Comparison of ENCODE assay signal across 8 cellular contexts in the genomic region with DNA sequence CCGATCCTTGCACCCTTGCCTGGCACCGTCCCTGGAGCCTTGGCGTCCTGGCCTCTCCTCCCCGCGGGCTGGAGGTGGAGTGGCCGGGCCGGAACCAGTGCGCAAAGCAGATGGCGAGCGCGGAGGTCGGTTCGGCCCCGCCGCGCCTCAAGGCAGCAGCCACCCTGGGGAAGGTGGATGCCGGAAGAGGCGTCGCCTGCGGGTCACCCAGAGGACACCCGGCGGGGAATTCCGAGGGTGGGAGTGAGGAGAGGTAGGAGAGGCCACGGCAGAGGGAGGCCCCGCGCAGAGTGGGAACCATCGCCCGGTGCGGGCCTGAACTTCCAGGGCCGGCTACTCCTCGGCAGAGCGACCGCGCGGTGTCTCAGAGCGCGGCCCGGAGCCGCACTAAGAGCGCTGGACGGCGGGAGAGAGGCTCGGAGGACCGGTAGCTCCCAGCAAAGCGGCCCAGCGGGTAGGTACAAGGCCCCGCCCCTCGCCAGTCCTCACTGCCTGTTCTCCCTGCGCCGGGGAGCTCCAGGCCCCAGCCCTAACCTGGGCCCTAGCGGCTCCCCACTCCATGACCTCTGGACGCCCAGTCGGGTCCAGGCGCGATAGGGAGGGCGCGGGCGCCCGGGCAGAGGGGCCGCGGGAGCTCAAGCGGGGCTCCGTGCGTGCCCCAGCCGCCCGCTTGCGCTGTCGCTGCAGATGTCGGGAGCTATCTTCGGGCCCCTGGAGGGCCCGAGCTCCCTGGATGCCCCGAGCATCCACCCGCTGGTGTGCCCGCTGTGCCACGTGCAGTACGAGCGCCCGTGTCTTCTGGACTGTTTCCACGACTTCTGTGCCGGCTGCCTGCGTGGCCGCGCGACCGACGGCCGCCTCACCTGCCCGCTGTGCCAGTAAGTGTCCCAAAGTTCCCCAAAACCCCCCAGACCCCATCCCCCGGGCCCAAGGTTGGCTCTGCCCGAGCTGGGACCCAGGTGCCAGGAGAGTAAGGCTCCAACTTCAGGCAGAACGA. TPM values are rescaled to one million over a fixed set of nuclear protein-coding genes. Genes with fewer than 3 reads are reported as not detected.
DNase-seq lines count a peak whose midpoint lies in the region; ATAC-seq lines count a peak whose summit lies in the region.

A gene with protein sequence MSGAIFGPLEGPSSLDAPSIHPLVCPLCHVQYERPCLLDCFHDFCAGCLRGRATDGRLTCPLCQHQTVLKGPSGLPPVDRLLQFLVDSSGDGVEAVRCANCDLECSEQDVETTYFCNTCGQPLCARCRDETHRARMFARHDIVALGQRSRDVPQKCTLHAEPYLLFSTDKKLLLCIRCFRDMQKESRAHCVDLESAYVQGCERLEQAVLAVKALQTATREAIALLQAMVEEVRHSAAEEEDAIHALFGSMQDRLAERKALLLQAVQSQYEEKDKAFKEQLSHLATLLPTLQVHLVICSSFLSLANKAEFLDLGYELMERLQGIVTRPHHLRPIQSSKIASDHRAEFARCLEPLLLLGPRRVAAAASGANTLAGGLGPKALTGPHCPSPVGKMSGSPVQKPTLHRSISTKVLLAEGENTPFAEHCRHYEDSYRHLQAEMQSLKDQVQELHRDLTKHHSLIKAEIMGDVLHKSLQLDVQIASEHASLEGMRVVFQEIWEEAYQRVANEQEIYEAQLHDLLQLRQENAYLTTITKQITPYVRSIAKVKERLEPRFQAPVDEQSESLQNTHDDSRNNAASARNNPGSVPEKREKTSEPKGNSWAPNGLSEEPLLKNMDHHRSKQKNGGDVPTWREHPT (plus strand): TSS at position 271 of the 997 bp plus-strand sequence. CDS start 417 bp downstream, at position 688.

- peak within 1 kb of the TSS in 1 of 2 experiments; percentile 41 for H3K4ac ChIP-seq in mesenchymal stem cell (ENCODE audit: low read depth in 1 of 2, low read length in 2 of 2)

- no peak within 1 kb of the TSS for H2BK120ac ChIP-seq in mesenchymal stem cell (ENCODE audit: low read depth, low read length)

- no peaks in the 10 kb centered on the region for H3K9me3 ChIP-seq in duodenal mucosa (ENCODE audit: control insufficient read depth in 1 of 2, low read length in 2 of 2)
- H3K9me3 ChIP-seq in mesenchymal stem cell (ENCODE audit: control insufficient read depth, low read length), result no peaks in the 10 kb centered on the region

- 29% methylated on average over 69 of the region's 91 CpGs for WGBS in mesenchymal stem cell

- H3K4me3 ChIP-seq in ACC112 (ENCODE audit: low read depth, low read length), result peak within 1 kb of the TSS; percentile 75
- H3K4me3 ChIP-seq in duodenal mucosa (ENCODE audit: low read depth in 1 of 2, low read length in 2 of 2), result peak within 1 kb of the TSS; percentile 66 to 80
- peak within 1 kb of the TSS; percentile 43 to 72 for H3K4me3 ChIP-seq in mesenchymal stem cell (ENCODE audit: insufficient read depth in 1 of 2, low read depth in 1 of 2, low read length in 2 of 2)

- peak within 1 kb of the TSS; percentile 48 for H4K91ac ChIP-seq in mesenchymal stem cell (ENCODE audit: low read length)

- H2AK5ac ChIP-seq in mesenchymal stem cell (ENCODE audit: low read length, severe bottlenecking), result no peak within 1 kb of the TSS

- no peaks in the 10 kb centered on the region for H3K79me2 ChIP-seq in ACC112 (ENCODE audit: control insufficient read depth, insufficient read depth, low read length, unreplicated experiment)

- H3K79me1 ChIP-seq in mesenchymal stem cell (replicated peaks; ENCODE audit: low read length, poor library complexity, severe bottlenecking), result no peaks in the 10 kb centered on the region

- peak; percentile 66 for ATAC-seq in GM18909 (IDR thresholded peaks at IDR 0.05; ENCODE audit: poor library complexity, unreplicated experiment)
- ATAC-seq in HG03565 (IDR thresholded peaks at IDR 0.05; ENCODE audit: unreplicated experiment), result peak; percentile 36

- H3K9ac ChIP-seq in duodenal mucosa (ENCODE audit: low read depth in 1 of 2, low read length in 2 of 2) (peak within 1 kb of the TSS in 1 of 2 donors; percentile 74), mesenchymal stem cell (ENCODE audit: low read length) (peak within 1 kb of the TSS; percentile 83)

- peak within 1 kb of the TSS; percentile 37 for H3K4me2 ChIP-seq in mesenchymal stem cell (ENCODE audit: low read length, poor library complexity, severe bottlenecking)

- peak within 1 kb of the TSS; percentile 82 for H4K8ac ChIP-seq in mesenchymal stem cell (ENCODE audit: low read length)

- peak within 1 kb of the TSS; percentile 1 to 24 for H2BK12ac ChIP-seq in mesenchymal stem cell (ENCODE audit: low read length in 2 of 2)

- H2BK15ac ChIP-seq in mesenchymal stem cell (ENCODE audit: low read depth, poor library complexity, severe bottlenecking), result peak within 1 kb of the TSS; percentile 77

- H2BK5ac ChIP-seq in mesenchymal stem cell (ENCODE audit: low read depth, low read length, poor library complexity, severe bottlenecking), result no peak within 1 kb of the TSS

- H3K18ac ChIP-seq in mesenchymal stem cell (ENCODE audit: low read depth in 1 of 2, low read length in 2 of 2), result peak within 1 kb of the TSS; percentile 46 to 79

- peaks cover 5% of the 10 kb centered on the region for H3K4me1 ChIP-seq in ACC112 (ENCODE audit: control insufficient read depth, insufficient read depth, low read length, unreplicated experiment)
- peaks cover 0 to 16% of the 10 kb centered on the region in 2 donors for H3K4me1 ChIP-seq in duodenal mucosa (ENCODE audit: control insufficient read depth in 1 of 2, insufficient read depth in 2 of 2, low read length in 2 of 2)
- peaks cover 35% of the 10 kb centered on the region for H3K4me1 ChIP-seq in mesenchymal stem cell (ENCODE audit: control insufficient read depth, insufficient read depth, low read depth, low read length)

- H3K23ac ChIP-seq in mesenchymal stem cell (ENCODE audit: low read length in 2 of 2), result no peak within 1 kb of the TSS

- peak within 1 kb of the TSS; percentile 80 for H2AFZ ChIP-seq in ACC112 (ENCODE audit: low read length, unreplicated experiment)
- H2AFZ ChIP-seq in mesenchymal stem cell (ENCODE audit: low read depth, low read length), result no peak within 1 kb of the TSS

- H3K36me3 ChIP-seq in ACC112 (ENCODE audit: insufficient read depth, low read length), result no peaks in the 10 kb centered on the region
- no peaks in the 10 kb centered on the region for H3K36me3 ChIP-seq in duodenal mucosa (ENCODE audit: control insufficient read depth in 1 of 2, insufficient read depth in 2 of 2, low read length in 2 of 2)
- peaks cover 0 to 21% of the 10 kb centered on the region in 2 experiments for H3K36me3 ChIP-seq in mesenchymal stem cell (ENCODE audit: control insufficient read depth in 1 of 2, insufficient read depth in 2 of 2, low read depth in 1 of 2, low read length in 2 of 2)

- no peak within 1 kb of the TSS for H3K14ac ChIP-seq in mesenchymal stem cell (ENCODE audit: low read length in 2 of 2)

- H3K27ac ChIP-seq in ACC112 (ENCODE audit: low read depth, low read length) (peak within 1 kb of the TSS; percentile 46), duodenal mucosa (ENCODE audit: low read depth, low read length) (peak within 1 kb of the TSS; percentile 20), mesenchymal stem cell (ENCODE audit: low read length, poor library complexity, severe bottlenecking) (no peak within 1 kb of the TSS)

- no peaks in the 10 kb centered on the region for H3K27me3 ChIP-seq in ACC112 (ENCODE audit: insufficient read depth, low read length)
- peaks cover 0 to 8% of the 10 kb centered on the region in 2 donors for H3K27me3 ChIP-seq in duodenal mucosa (ENCODE audit: control insufficient read depth in 1 of 2, insufficient read depth in 2 of 2, low read length in 2 of 2)
- H3K27me3 ChIP-seq in mesenchymal stem cell (ENCODE audit: control insufficient read depth in 1 of 2, insufficient read depth in 1 of 2, low read length in 2 of 2), result peaks cover 0 to 19% of the 10 kb centered on the region in 2 experiments

- peak; percentile 49 to 69 for DNase-seq in activated CD4-positive, alpha-beta T cell treated with anti-CD3 and anti-CD28 coated beads for 4 hours
- peak; percentile 53 for DNase-seq in mesenchymal stem cell
- peak; percentile 44 for DNase-seq in stimulated activated CD8-positive, alpha-beta memory T cell treated with anti-CD3 and anti-CD28 coated beads, Interleukin-4, amount 100 ng/mL, for 24 hours (ENCODE audit: low read depth)
- no peak for DNase-seq in germinal center (ENCODE audit: low spot score)

RNA-seq across cellular contexts. Expression of the gene that starts here (rescaled TPM):
- polyA plus RNA-seq in mesenchymal stem cell (2013, experiment 1 of 2), result 3.3 TPM
- 3.0 TPM for polyA plus RNA-seq in mesenchymal stem cell (2013, experiment 2 of 2)
